ENCODE assay signal across 23 cellular contexts in genomic region chr10:11796439-11796838, GRCh38. TPM values are rescaled to one million over a fixed set of nuclear protein-coding genes. Genes with fewer than 3 reads are reported as not detected.
"Had no signal": no experiment of that assay in that cellular context is flagged by ENCODE, and none has a peak within 500 bp of the region (broad histone marks: within the 10 kb centered on the region; RNA-seq: fewer than 3 reads in every experiment).

No MANE protein-coding gene starts in this region.

- DNase-seq: central memory CD4-positive, alpha-beta T cell; effector memory CD4-positive, alpha-beta T cell; gastrocnemius medialis; glutamatergic neuron; islet precursor cell; left lung; lower lobe of right lung; naive thymus-derived CD4-positive, alpha-beta T cell; ovary; right cardiac atrium; spleen; stimulated activated CD4-positive, alpha-beta T cell treated with anti-CD3 and anti-CD28 coated beads, Interleukin-15, amount 100 ng/mL, for 24 hours; stimulated activated CD4-positive, alpha-beta T cell treated with anti-CD3 and anti-CD28 coated beads, Interleukin-2, amount 100 ng/mL, for 24 hours; stimulated activated CD4-positive, alpha-beta T cell treated with anti-CD3 and anti-CD28 coated beads, Interleukin-4, amount 100 ng/mL, for 4 hours; stimulated activated naive B cell treated with anti-CD40 and anti-IgM and Interleukin-4, amounts not matched to agents 10 μg/mL and 1 μg/mL and 100 μg/mL, for 72 hours; stimulated activated naive CD8-positive, alpha-beta T cell treated with anti-CD3 and anti-CD28 coated beads, Interleukin-15, amount 100 ng/mL, for 72 hours; testis had no signal

- H3K4me3 ChIP-seq: gastrocnemius medialis, left lung, lower lobe of right lung, ovary, spleen, testis, tibial nerve had no signal

- H3K27ac Mint-ChIP-seq: memory B cell; naive thymus-derived CD4-positive, alpha-beta T cell; stimulated activated naive B cell treated with anti-CD40 and anti-IgM and Interleukin-4, amounts not matched to agents 10 μg/mL and 1 μg/mL and 100 μg/mL, for 72 hours; stimulated activated naive CD8-positive, alpha-beta T cell treated with anti-CD3 and anti-CD28 coated beads, Interleukin-15, amount 100 ng/mL, for 72 hours had no signal

- FAIRE-seq: endometrium had no signal

- H3K4me1 ChIP-seq: gastrocnemius medialis, left lung, lower lobe of right lung, testis had no signal

- H3K9me3 ChIP-seq: gastrocnemius medialis, left lung, lower lobe of right lung, neutrophil, ovary, spleen, testis, tibial nerve had no signal

- H3K4me3 Mint-ChIP-seq: memory B cell; naive thymus-derived CD4-positive, alpha-beta T cell; stimulated activated naive B cell treated with anti-CD40 and anti-IgM and Interleukin-4, amounts not matched to agents 10 μg/mL and 1 μg/mL and 100 μg/mL, for 72 hours; stimulated activated naive CD8-positive, alpha-beta T cell treated with anti-CD3 and anti-CD28 coated beads, Interleukin-15, amount 100 ng/mL, for 72 hours had no signal

- H3K9me3 Mint-ChIP-seq: memory B cell; naive thymus-derived CD4-positive, alpha-beta T cell; stimulated activated naive CD8-positive, alpha-beta T cell treated with anti-CD3 and anti-CD28 coated beads, Interleukin-15, amount 100 ng/mL, for 72 hours had no signal

- ATAC-seq: esophagus mucosa; gastrocnemius medialis; left lung; lower lobe of right lung; naive thymus-derived CD4-positive, alpha-beta T cell; right cardiac atrium; stimulated activated naive B cell treated with anti-CD40 and anti-IgM and Interleukin-4, amounts not matched to agents 10 μg/mL and 1 μg/mL and 100 μg/mL, for 72 hours; stimulated activated naive CD8-positive, alpha-beta T cell treated with anti-CD3 and anti-CD28 coated beads, Interleukin-15, amount 100 ng/mL, for 72 hours had no signal

- H3K36me3 ChIP-seq: gastrocnemius medialis, left lung, lower lobe of right lung, neutrophil, ovary, spleen, tibial nerve had no signal

- H3K27ac ChIP-seq: gastrocnemius medialis, left lung, lower lobe of right lung, neutrophil, ovary, spleen, testis, tibial nerve had no signal

- H3K36me3 Mint-ChIP-seq: memory B cell; naive thymus-derived CD4-positive, alpha-beta T cell; stimulated activated naive B cell treated with anti-CD40 and anti-IgM and Interleukin-4, amounts not matched to agents 10 μg/mL and 1 μg/mL and 100 μg/mL, for 72 hours had no signal

- H3K27me3 Mint-ChIP-seq: stimulated activated naive CD8-positive, alpha-beta T cell treated with anti-CD3 and anti-CD28 coated beads, Interleukin-15, amount 100 ng/mL, for 72 hours had no signal

- H3K27me3 ChIP-seq: gastrocnemius medialis, left lung, neutrophil, ovary, spleen, testis, tibial nerve had no signal

RNA-seq across cellular contexts. Expression of gene ECHDC3, which starts 54.3 kb away (rescaled TPM):
- polyA plus RNA-seq: neural cell had no signal
